8 cellular contexts compared by ENCODE assay signal in the genomic region with DNA sequence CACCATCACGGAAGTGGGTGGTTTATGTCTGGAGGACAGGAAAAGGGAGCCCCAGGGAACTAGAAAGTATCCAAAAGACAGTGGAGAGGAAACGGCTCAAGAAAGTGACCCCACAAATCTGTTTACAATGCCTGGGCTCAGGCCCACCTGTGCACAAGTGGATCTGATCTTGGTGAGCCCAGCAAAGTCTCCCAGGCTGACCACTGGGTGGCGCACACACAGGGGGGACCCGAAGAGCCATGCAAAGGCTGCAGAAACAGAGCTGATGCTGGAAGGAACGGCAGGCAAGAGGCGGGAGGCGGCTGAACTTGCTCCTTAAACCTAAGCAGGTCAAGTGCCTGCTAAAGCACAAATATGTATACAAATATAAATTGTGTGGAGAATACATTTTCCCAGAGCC. TPM values are rescaled to one million over a fixed set of nuclear protein-coding genes. Genes with fewer than 3 reads are reported as not detected.
DNase-seq lines count a peak whose midpoint lies in the region; ATAC-seq and TF ChIP-seq lines count a peak whose summit lies in the region.

No MANE protein-coding gene starts in this region.

- TF ChIP-seq CTCF in hepatocyte (IDR thresholded peaks at IDR 0.05; ENCODE audit: poor library complexity) = peak; percentile 56

- no peak overlapping the region for H2AFZ ChIP-seq in hepatocyte

- ATAC-seq in GM19043 (IDR thresholded peaks at IDR 0.05; ENCODE audit: low read depth, unreplicated experiment) (peak; percentile 57), GM21717 (IDR thresholded peaks at IDR 0.05; ENCODE audit: unreplicated experiment) (no peak), HG02973 (IDR thresholded peaks at IDR 0.05; ENCODE audit: unreplicated experiment) (no peak)

- no peak overlapping the region for H3K4me3 ChIP-seq in hepatocyte

- CTCF ChIA-PET in activated naive CD4-positive, alpha-beta T cell treated with anti-CD3 and anti-CD28 coated beads for 36 hours (lab: Charles Lee) = interaction anchor here (0.6 to 1.1 kb wide), 4 partner anchors 12 to 448 kb away, joined by 3 to 6 read pairs (median 3); no protein-coding TSS in a partner anchor

- no peaks in the 10 kb centered on the region for H3K9me2 ChIP-seq in hepatocyte (replicated peaks; ENCODE audit: insufficient read depth)

- DNase-seq in AML-193 (lab: John Stamatoyannopoulos, UW) (peak; percentile 19 to 29), OCI-M1 (lab: John Stamatoyannopoulos, UW) (peak; percentile 39), hepatocyte (ENCODE audit: low spot score) (peak; percentile 57)
- DNase-seq in activated naive CD4-positive, alpha-beta T cell treated with anti-CD3 and anti-CD28 coated beads for 36 hours = peak; percentile 52
- DNase-seq in stimulated activated CD4-positive, alpha-beta T cell treated with anti-CD3 and anti-CD28 coated beads, Interleukin-1b, Interleukin-23, amount 100 ng/mL, for 4 hours (ENCODE audit: low read depth in 2 of 2) = peak; percentile 34 to 42

- H3K27ac ChIP-seq in hepatocyte = no peak overlapping the region

- no peak overlapping the region for H3K27ac Mint-ChIP-seq in activated naive CD4-positive, alpha-beta T cell treated with anti-CD3 and anti-CD28 coated beads for 36 hours

- no peaks in the 10 kb centered on the region for H3K4me1 Mint-ChIP-seq in activated naive CD4-positive, alpha-beta T cell treated with anti-CD3 and anti-CD28 coated beads for 36 hours (ENCODE audit: low read depth)

- no peaks in the 10 kb centered on the region for H3K36me3 ChIP-seq in hepatocyte (replicated peaks; ENCODE audit: insufficient read depth, low read depth)

- H3K4me2 ChIP-seq in hepatocyte = no peak overlapping the region

- no peaks in the 10 kb centered on the region for H4K20me1 ChIP-seq in hepatocyte (ENCODE audit: insufficient read depth, poor library complexity, severe bottlenecking)

- WGBS in hepatocyte (ENCODE audit: low lambda C conversion rate, missing lambda C conversion rate) = 63% methylated on average over 7 of the region's 7 CpGs

- intact Hi-C loops in activated naive CD4-positive, alpha-beta T cell treated with anti-CD3 and anti-CD28 coated beads for 36 hours (cut with micrococcal nuclease) = loop anchor here (2.0 to 10.0 kb wide), 2 partner anchors 46 to 56 kb away; partner anchors contain the start of gene PNMA6E

- peaks cover 10% of the 10 kb centered on the region for H3K36me3 Mint-ChIP-seq in activated naive CD4-positive, alpha-beta T cell treated with anti-CD3 and anti-CD28 coated beads for 36 hours (ENCODE audit: low read depth)

- H3K9me3 ChIP-seq in hepatocyte (ENCODE audit: low read depth) = no peaks in the 10 kb centered on the region

- no peaks in the 10 kb centered on the region for H3K27me3 ChIP-seq in hepatocyte

- no peak overlapping the region for H3K4me3 Mint-ChIP-seq in activated naive CD4-positive, alpha-beta T cell treated with anti-CD3 and anti-CD28 coated beads for 36 hours

- H3K79me2 ChIP-seq in hepatocyte = no peaks in the 10 kb centered on the region

- H3K4me1 ChIP-seq in hepatocyte (ENCODE audit: insufficient read depth) = no peaks in the 10 kb centered on the region

- H3K9me3 Mint-ChIP-seq in activated naive CD4-positive, alpha-beta T cell treated with anti-CD3 and anti-CD28 coated beads for 36 hours = no peaks in the 10 kb centered on the region

- H3K27me3 Mint-ChIP-seq in activated naive CD4-positive, alpha-beta T cell treated with anti-CD3 and anti-CD28 coated beads for 36 hours (ENCODE audit: low read depth) = no peaks in the 10 kb centered on the region

RNA-seq across cellular contexts. Expression of gene HAUS7, which starts 9.6 kb away (rescaled TPM):
- 10 to 100 TPM; 63.5 to 68.5 TPM for total RNA-seq in activated naive CD4-positive, alpha-beta T cell treated with anti-CD3 and anti-CD28 coated beads for 36 hours
- total RNA-seq in hepatocyte = 6.8 and 17.5 TPM in 2 replicates
- polyA plus RNA-seq in hepatocyte = 19.7 and 23.1 TPM in 2 replicates

RNA-seq across cellular contexts. Expression of gene TREX2, which starts 15.0 kb away (rescaled TPM):
- total RNA-seq in activated naive CD4-positive, alpha-beta T cell treated with anti-CD3 and anti-CD28 coated beads for 36 hours = 1 to 10 TPM; 1.0 to 1.2 TPM
- 0.60 and 0.76 TPM in 2 replicates for total RNA-seq in hepatocyte
- polyA plus RNA-seq in hepatocyte = 0.81 and 1.3 TPM in 2 replicates

RNA-seq across cellular contexts. Expression of gene BGN, which starts 34.0 kb away (rescaled TPM):
- total RNA-seq in activated naive CD4-positive, alpha-beta T cell treated with anti-CD3 and anti-CD28 coated beads for 36 hours = not detected
- 12.5 and 14.5 TPM in 2 replicates for total RNA-seq in hepatocyte
- 27.5 and 35.8 TPM in 2 replicates for polyA plus RNA-seq in hepatocyte

RNA-seq across cellular contexts. Expression of gene ZFP92, which starts 49.6 kb away (rescaled TPM):
- under 1 TPM; 0.59 to 0.74 TPM for total RNA-seq in activated naive CD4-positive, alpha-beta T cell treated with anti-CD3 and anti-CD28 coated beads for 36 hours
- 0.90 and 1.2 TPM in 2 replicates for total RNA-seq in hepatocyte
- 0.33 and 0.38 TPM in 2 replicates for polyA plus RNA-seq in hepatocyte

RNA-seq across cellular contexts. Expression of gene ATP2B3, which starts 56.6 kb away (rescaled TPM):
- not detected for total RNA-seq in activated naive CD4-positive, alpha-beta T cell treated with anti-CD3 and anti-CD28 coated beads for 36 hours
- 0.12 TPM in 1 of 2 replicates, not detected in the other for total RNA-seq in hepatocyte
- polyA plus RNA-seq in hepatocyte = 0.07 and 0.12 TPM in 2 replicates

Comparison
In these comparisons a context has a peak if more than half of its experiments do, and no peak if none do; other contexts are left out.
1. RNA of gene BGN, which starts 34.0 kb away (total RNA-seq): 12.5 to 14.5 TPM in hepatocyte; not detected in activated naive CD4-positive, alpha-beta T cell treated with anti-CD3 and anti-CD28 coated beads for 36 hours; every median in the first group is over 10 times any median in the second.
2. Peak in every context shown above with its lines, with median percentiles within 50 percentile points of each other: DNase-seq.